In the genomic region with DNA sequence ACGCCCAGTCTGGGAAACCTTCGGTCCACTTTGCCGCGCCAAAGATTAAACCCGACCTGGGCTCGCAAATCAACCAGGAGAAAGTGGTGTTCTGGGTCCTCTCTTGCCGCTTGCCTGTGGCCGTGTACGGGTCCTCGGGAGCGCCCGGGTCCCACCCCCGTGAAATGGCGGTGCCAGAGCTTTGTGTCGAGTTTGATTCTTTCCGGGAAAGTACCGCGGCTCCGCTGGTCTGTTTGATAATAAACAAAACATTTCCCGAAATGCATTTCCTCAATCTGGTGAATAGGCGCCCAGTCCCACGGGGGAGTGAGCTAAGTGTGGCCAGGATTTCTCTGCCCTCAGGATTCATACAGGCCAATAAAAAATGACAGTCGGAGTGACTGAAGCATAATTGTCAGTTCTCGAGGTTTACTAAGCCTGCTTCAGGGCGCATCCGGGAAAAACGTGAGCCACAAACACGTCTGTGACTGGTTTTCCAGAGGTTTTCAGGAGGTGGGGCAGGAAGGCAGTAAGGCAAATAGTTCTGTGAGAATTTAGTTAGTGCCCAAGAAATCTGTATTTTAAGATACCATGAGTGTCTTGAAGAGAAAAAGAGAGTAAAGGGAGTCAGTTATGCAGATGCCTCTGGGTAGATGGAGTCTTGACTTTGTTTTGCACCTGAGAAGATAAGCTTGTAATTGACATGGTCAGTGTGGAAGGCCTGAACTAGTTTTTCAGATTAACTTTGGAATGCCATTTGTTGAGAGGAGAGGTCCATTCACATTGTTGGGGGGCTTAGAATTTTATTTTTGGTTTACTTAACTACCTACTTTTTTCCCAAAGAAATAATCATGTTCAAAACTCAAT, we compare ENCODE assay signal across 8 cellular contexts. TPM values are rescaled to one million over a fixed set of nuclear protein-coding genes. Genes with fewer than 3 reads are reported as not detected.
DNase-seq lines count a peak whose midpoint lies in the region; ATAC-seq and TF ChIP-seq lines count a peak whose summit lies in the region.

No MANE protein-coding gene starts in this region.

- peak; percentile 32 for ATAC-seq in HG02763 (IDR thresholded peaks at IDR 0.05; ENCODE audit: unreplicated experiment)
- peak; percentile 66 for ATAC-seq in left lung

- DNase-seq in NCI-H2081 (lab: John Stamatoyannopoulos, UW) (peak; percentile 13 to 55), NCI-H2081 treated with DMSO at 0.1 percent for 48 hours (lab: John Stamatoyannopoulos, UW) (no peak), NCI-H146 (lab: John Stamatoyannopoulos, UW) (peak; percentile 61), left lung (peak; percentile 70 to 87)
- DNase-seq in activated CD4-positive, CD25-positive, alpha-beta regulatory T cell (lab: John Stamatoyannopoulos, UW), result peak in 3 of 4 experiments; percentile 11 to 41 (median 37)
- DNase-seq in stimulated activated CD4-positive, alpha-beta T cell treated with anti-CD3 and anti-CD28 coated beads, Interleukin-2, amount 100 ng/mL, for 48 hours, result peak; percentile 54 to 57

- intact Hi-C loops in left lung (cut with DNase I), result no loop called here

- no peaks in the 10 kb centered on the region for H3K9me3 ChIP-seq in left lung

- H3K36me3 ChIP-seq in left lung, result no peaks in the 10 kb centered on the region

- peak overlapping the region; percentile 98 for H3K27ac ChIP-seq in cingulate gyrus (ENCODE audit: low read depth, low read length)
- peak overlapping the region; percentile 99 for H3K27ac ChIP-seq in left lung

- TF ChIP-seq CTCF in left lung (IDR thresholded peaks at IDR 0.05), result no peak

- no peaks in the 10 kb centered on the region for H3K27me3 ChIP-seq in left lung

- H3K4me3 ChIP-seq in left lung, result peak overlapping the region; percentile 78 to 98

- H3K4me1 ChIP-seq in left lung, result peaks cover 18 to 41% of the 10 kb centered on the region in 2 donors

RNA-seq across cellular contexts. Expression of a gene that starts 0.7 kb away (rescaled TPM):
- total RNA-seq in left lung, result 10 to 100 TPM; 63.4 to 71.3 TPM

RNA-seq across cellular contexts. Expression of a gene that starts 59.3 kb away (rescaled TPM):
- total RNA-seq in left lung, result 10 to 100 TPM; 42.3 to 48.2 TPM
